Comparison of ENCODE assay signal across 14 cellular contexts in the genomic region with DNA sequence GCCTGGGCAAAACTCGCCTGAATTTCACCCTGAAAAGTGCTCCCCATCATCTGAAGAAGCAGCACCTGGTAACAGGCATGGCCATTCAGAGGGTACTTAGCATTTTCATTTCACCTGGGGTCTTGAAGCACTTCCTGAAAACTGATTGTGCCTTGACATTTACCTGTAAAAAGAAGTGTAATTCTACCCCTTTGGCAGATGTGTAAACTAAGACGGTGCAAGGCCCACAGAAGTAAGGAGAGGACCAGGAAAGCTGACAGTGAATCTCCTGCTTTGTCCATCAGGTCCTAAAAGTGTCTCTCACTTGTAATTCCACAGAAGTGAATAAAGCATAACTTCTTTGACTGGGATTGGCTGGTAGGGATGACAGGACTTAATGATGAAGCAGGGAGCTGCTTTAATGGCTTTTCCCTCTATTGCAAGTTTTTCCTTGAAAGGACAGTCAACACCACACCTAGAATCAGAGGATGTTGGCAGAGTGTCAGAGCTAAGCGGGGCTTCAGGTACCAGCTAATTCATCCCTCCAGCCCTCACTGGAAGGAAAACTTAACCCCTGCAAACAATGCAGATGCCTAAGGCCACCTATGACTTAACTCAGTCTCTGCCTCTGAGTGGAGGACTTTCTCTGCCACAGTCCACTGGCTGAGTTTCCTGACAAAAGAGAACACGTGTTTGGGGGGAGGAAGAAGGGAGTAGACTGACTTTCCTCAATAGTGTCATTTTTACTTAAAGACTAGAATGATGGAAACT.
"Had no signal": no experiment of that assay in that cellular context is flagged by ENCODE, and none has a peak within 500 bp of the region (broad histone marks: within the 10 kb centered on the region; RNA-seq: fewer than 3 reads in every experiment).

No MANE protein-coding gene starts in this region.

- DNase-seq: activated B cell treated with CpG ODN at 0.5 μM for 24 hours; activated CD4-positive, alpha-beta memory T cell treated with anti-CD3 and anti-CD28 coated beads for 36 hours; activated CD4-positive, alpha-beta T cell treated with anti-CD3 and anti-CD28 coated beads for 4 hours; activated naive CD4-positive, alpha-beta T cell; activated naive CD8-positive, alpha-beta T cell treated with anti-CD3 and anti-CD28 coated beads for 36 hours; activated T-cell treated with anti-CD3 and anti-CD28 coated beads for 4 hours; amniotic stem cell; mesendoderm; naive thymus-derived CD8-positive, alpha-beta T cell; nucleus accumbens; posterior cingulate gyrus; stimulated activated naive B cell treated with anti-CD40 and anti-IgM and Interleukin-4, amounts not matched to agents 10 μg/mL and 1 μg/mL and 100 μg/mL, for 72 hours had no signal

- H3K36me3 ChIP-seq: cardiac muscle cell had no signal

- H3K4me3 ChIP-seq: cardiac muscle cell, gastroesophageal sphincter had no signal

- H3K27ac ChIP-seq: cardiac muscle cell had no signal

- H3K9me3 ChIP-seq: gastroesophageal sphincter had no signal

- H3K27me3 ChIP-seq: cardiac muscle cell, gastroesophageal sphincter had no signal
